ENCODE assay signal across 19 cellular contexts in genomic region chr15:46654993-46655392, GRCh38.
"Had no signal": no experiment of that assay in that cellular context is flagged by ENCODE, and none has a peak within 500 bp of the region (broad histone marks: within the 10 kb centered on the region; RNA-seq: fewer than 3 reads in every experiment).

No MANE protein-coding gene starts in this region.

- H3K36me3 ChIP-seq: brain microvascular endothelial cell, esophagus muscularis mucosa, heart right ventricle, left lung, spleen, thyroid gland had no signal

- H3K9me3 ChIP-seq: esophagus muscularis mucosa, left lung, spleen, thyroid gland had no signal

- H3K27me3 ChIP-seq: brain microvascular endothelial cell, esophagus muscularis mucosa, heart right ventricle, left lung, spleen, thyroid gland had no signal

- H3K4me3 ChIP-seq: esophagus muscularis mucosa, heart right ventricle, left lung, spleen, thyroid gland had no signal

- H3K4me1 ChIP-seq: esophagus muscularis mucosa, heart right ventricle, left lung, spleen, thyroid gland had no signal

- H3K27ac ChIP-seq: brain microvascular endothelial cell, esophagus muscularis mucosa, heart right ventricle, left lung, spleen, thyroid gland had no signal

- ATAC-seq: activated naive CD4-positive, alpha-beta T cell treated with anti-CD3 and anti-CD28 coated beads, Interleukin-2, amount 50 U/mL, for 72 hours; activated T-helper 17 cell treated with anti-CD3 and anti-CD28 coated beads, Interleukin-2, amount 50 U/mL, for 72 hours; heart right ventricle; left lung; natural killer cell had no signal

- DNase-seq: activated CD4-positive, alpha-beta T cell treated with anti-CD3 and anti-CD28 coated beads for 1 hour; activated T-cell treated with anti-CD3 and anti-CD28 coated beads, Interleukin-2, amount 50 U/mL, for 24 hours; aorta; brain microvascular endothelial cell; central memory CD4-positive, alpha-beta T cell; dermis blood vessel endothelial cell; effector CD8-positive, alpha-beta T cell; heart right ventricle; left lung; natural killer cell; retina; spleen; stimulated activated CD4-positive, alpha-beta T cell treated with anti-CD3 and anti-CD28 coated beads, Interleukin-4, amount 100 ng/mL, for 1 hour; stimulated activated naive CD4-positive, alpha-beta T cell treated with Interleukin-2 at 50 U/mL for 16 hours; T-helper 1 cell; thyroid gland had no signal
